ENCODE assay signal across 27 cellular contexts in the genomic region with DNA sequence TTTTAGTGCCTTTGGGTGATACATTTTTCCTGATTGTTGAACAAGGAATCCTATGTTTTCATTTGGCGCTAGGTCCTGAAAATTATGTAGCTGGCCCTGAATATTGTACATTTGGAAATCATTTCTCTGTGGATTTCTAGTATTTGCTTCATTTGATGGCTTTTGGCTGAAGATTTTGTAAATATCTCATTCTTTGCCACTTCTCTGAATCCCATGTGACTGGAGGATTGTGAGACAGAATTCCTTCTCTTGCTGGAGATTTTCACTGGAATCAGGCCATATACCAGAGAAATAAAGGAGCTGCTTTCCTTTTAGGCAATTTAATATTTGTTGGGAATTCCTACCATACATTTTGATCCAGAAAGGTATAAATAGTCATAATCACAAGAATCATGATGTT. TPM values are rescaled to one million over a fixed set of nuclear protein-coding genes. Genes with fewer than 3 reads are reported as not detected.
"Had no signal": no experiment of that assay in that cellular context is flagged by ENCODE, and none has a peak within 500 bp of the region (broad histone marks: within the 10 kb centered on the region; RNA-seq: fewer than 3 reads in every experiment).

No MANE protein-coding gene starts in this region.

- H3K27me3 ChIP-seq: ascending aorta, brain microvascular endothelial cell, vagina had no signal

- H3K9me3 Mint-ChIP-seq: activated CD4-positive, alpha-beta T cell treated with anti-CD3 and anti-CD28 coated beads, Interleukin-2, amount 10 ng/mL, durations not matched to agents 7 days and 5 days; activated naive CD4-positive, alpha-beta T cell treated with anti-CD3 and anti-CD28 coated beads, Interleukin-2, amount 50 U/mL, for 24 hours; naive thymus-derived CD4-positive, alpha-beta T cell; neural crest cell; stimulated activated naive CD8-positive, alpha-beta T cell treated with anti-CD3 and anti-CD28 coated beads, Interleukin-15, Interleukin-2, amounts not matched to agents 100 ng/mL and 50 ng/mL, for 24 hours; T-cell; T-helper 2 cell treated with Interferon-gamma antibody and Interleukin-4, amounts not matched to agents 5 μg/mL and 100 μg/mL, for 36 hours had no signal

- H3K36me3 Mint-ChIP-seq: naive thymus-derived CD4-positive, alpha-beta T cell; T-cell had no signal

- DNase-seq: activated CD4-positive, alpha-beta T cell treated with anti-CD3 and anti-CD28 coated beads, Interleukin-2, amount 10 ng/mL, durations not matched to agents 7 days and 5 days; activated CD4-positive, CD25-positive, alpha-beta regulatory T cell treated with anti-CD3 and anti-CD28 coated beads, Interleukin-2, amount 50 U/mL, for 72 hours; activated CD8-positive, alpha-beta T cell treated with anti-CD3 and anti-CD28 coated beads, Interleukin-2, amount 10 ng/mL, durations not matched to agents 7 days and 5 days; activated gamma-delta T cell treated with Interleukin-2 at 50 U/mL for 16 hours; central memory CD4-positive, alpha-beta T cell; effector memory CD4-positive, alpha-beta T cell; kidney; naive thymus-derived CD4-positive, alpha-beta T cell; occipital lobe; stimulated activated CD4-positive, alpha-beta T cell treated with anti-CD3 and anti-CD28 coated beads, Interleukin-1b, Interleukin-23, amount 100 ng/mL, for 48 hours; T-cell; WERI-Rb-1 had no signal

- H3K9me3 ChIP-seq: ascending aorta, esophagus muscularis mucosa, suprapubic skin, vagina had no signal

- H3K4me1 Mint-ChIP-seq: activated CD4-positive, alpha-beta T cell treated with anti-CD3 and anti-CD28 coated beads, Interleukin-2, amount 10 ng/mL, durations not matched to agents 7 days and 5 days; activated naive CD4-positive, alpha-beta T cell treated with anti-CD3 and anti-CD28 coated beads, Interleukin-2, amount 50 U/mL, for 24 hours; naive thymus-derived CD4-positive, alpha-beta T cell; neural crest cell; T-cell had no signal

- H3K4me1 ChIP-seq: ascending aorta, foreskin keratinocyte, vagina had no signal

- H3K27ac Mint-ChIP-seq: activated CD4-positive, alpha-beta T cell treated with anti-CD3 and anti-CD28 coated beads, Interleukin-2, amount 10 ng/mL, durations not matched to agents 7 days and 5 days; activated CD8-positive, alpha-beta T cell treated with anti-CD3 and anti-CD28 coated beads, Interleukin-2, amount 10 ng/mL, durations not matched to agents 7 days and 5 days; activated naive CD4-positive, alpha-beta T cell treated with anti-CD3 and anti-CD28 coated beads, Interleukin-2, amount 50 U/mL, for 24 hours; naive thymus-derived CD4-positive, alpha-beta T cell; stimulated activated naive CD8-positive, alpha-beta T cell treated with anti-CD3 and anti-CD28 coated beads, Interleukin-15, Interleukin-2, amounts not matched to agents 100 ng/mL and 50 ng/mL, for 24 hours; T-cell; T-helper 2 cell treated with Interferon-gamma antibody and Interleukin-4, amounts not matched to agents 5 μg/mL and 100 μg/mL, for 36 hours had no signal

- H3K4me3 ChIP-seq: ascending aorta, esophagus muscularis mucosa, lung, suprapubic skin, vagina had no signal

- H3K4me3 Mint-ChIP-seq: activated CD4-positive, alpha-beta T cell treated with anti-CD3 and anti-CD28 coated beads, Interleukin-2, amount 10 ng/mL, durations not matched to agents 7 days and 5 days; activated CD8-positive, alpha-beta T cell treated with anti-CD3 and anti-CD28 coated beads, Interleukin-2, amount 10 ng/mL, durations not matched to agents 7 days and 5 days; activated naive CD4-positive, alpha-beta T cell treated with anti-CD3 and anti-CD28 coated beads, Interleukin-2, amount 50 U/mL, for 24 hours; naive thymus-derived CD4-positive, alpha-beta T cell; neural crest cell; stimulated activated naive CD8-positive, alpha-beta T cell treated with anti-CD3 and anti-CD28 coated beads, Interleukin-15, Interleukin-2, amounts not matched to agents 100 ng/mL and 50 ng/mL, for 24 hours; T-cell; T-helper 2 cell treated with Interferon-gamma antibody and Interleukin-4, amounts not matched to agents 5 μg/mL and 100 μg/mL, for 36 hours had no signal

- H3K36me3 ChIP-seq: ascending aorta, brain microvascular endothelial cell, esophagus muscularis mucosa, suprapubic skin, vagina, WERI-Rb-1 had no signal

RNA-seq across cellular contexts. Expression of gene KRT28, which starts 8.6 kb away (rescaled TPM):
- total RNA-seq: activated CD4-positive, alpha-beta T cell treated with anti-CD3 and anti-CD28 coated beads, Interleukin-2, amount 10 ng/mL, durations not matched to agents 7 days and 5 days; activated CD8-positive, alpha-beta T cell treated with anti-CD3 and anti-CD28 coated beads, Interleukin-2, amount 10 ng/mL, durations not matched to agents 7 days and 5 days; ascending aorta; dermis microvascular lymphatic vessel endothelial cell; esophagus muscularis mucosa; foreskin keratinocyte; glomerular endothelial cell; kidney; lung; naive thymus-derived CD4-positive, alpha-beta T cell; neural crest cell; occipital lobe; posterior vena cava; renal cortical epithelial cell; T-cell; vagina had no signal

RNA-seq across cellular contexts. Expression of gene KRT27, which starts 8.8 kb away (rescaled TPM):
- total RNA-seq: activated CD4-positive, alpha-beta T cell treated with anti-CD3 and anti-CD28 coated beads, Interleukin-2, amount 10 ng/mL, durations not matched to agents 7 days and 5 days; activated CD8-positive, alpha-beta T cell treated with anti-CD3 and anti-CD28 coated beads, Interleukin-2, amount 10 ng/mL, durations not matched to agents 7 days and 5 days; ascending aorta; dermis microvascular lymphatic vessel endothelial cell; esophagus muscularis mucosa; foreskin keratinocyte; glomerular endothelial cell; kidney; naive thymus-derived CD4-positive, alpha-beta T cell; neural crest cell; occipital lobe; renal cortical epithelial cell; T-cell; vagina had no signal

RNA-seq across cellular contexts. Expression of gene KRT26, which starts 19.1 kb away (rescaled TPM):
- total RNA-seq: activated CD4-positive, alpha-beta T cell treated with anti-CD3 and anti-CD28 coated beads, Interleukin-2, amount 10 ng/mL, durations not matched to agents 7 days and 5 days; activated CD8-positive, alpha-beta T cell treated with anti-CD3 and anti-CD28 coated beads, Interleukin-2, amount 10 ng/mL, durations not matched to agents 7 days and 5 days; ascending aorta; dermis microvascular lymphatic vessel endothelial cell; esophagus muscularis mucosa; foreskin keratinocyte; glomerular endothelial cell; kidney; lung; naive thymus-derived CD4-positive, alpha-beta T cell; neural crest cell; occipital lobe; posterior vena cava; renal cortical epithelial cell; T-cell; vagina had no signal

RNA-seq across cellular contexts. Expression of gene KRT25, which starts 36.0 kb away (rescaled TPM):
- total RNA-seq: activated CD4-positive, alpha-beta T cell treated with anti-CD3 and anti-CD28 coated beads, Interleukin-2, amount 10 ng/mL, durations not matched to agents 7 days and 5 days; activated CD8-positive, alpha-beta T cell treated with anti-CD3 and anti-CD28 coated beads, Interleukin-2, amount 10 ng/mL, durations not matched to agents 7 days and 5 days; ascending aorta; dermis microvascular lymphatic vessel endothelial cell; esophagus muscularis mucosa; foreskin keratinocyte; glomerular endothelial cell; kidney; lung; naive thymus-derived CD4-positive, alpha-beta T cell; neural crest cell; occipital lobe; posterior vena cava; renal cortical epithelial cell; T-cell; vagina had no signal
